17 cellular contexts compared by ENCODE assay signal in genomic region chr6:31933537-31933936, GRCh38. TPM values are rescaled to one million over a fixed set of nuclear protein-coding genes. Genes with fewer than 3 reads are reported as not detected.
DNase-seq lines count a peak whose midpoint lies in the region; ATAC-seq, FAIRE-seq and TF ChIP-seq lines count a peak whose summit lies in the region.
"Had no signal": no experiment of that assay in that cellular context is flagged by ENCODE, and none has a peak within 500 bp of the region (broad histone marks: within the 10 kb centered on the region; RNA-seq: fewer than 3 reads in every experiment).

No MANE protein-coding gene starts in this region.

- no peaks in the 10 kb centered on the region for H3K36me3 ChIP-seq in K562 (ENCODE audit: control insufficient read depth, insufficient read depth, low read length)
- H3K36me3 ChIP-seq in neural progenitor cell, result no peaks in the 10 kb centered on the region
- peaks cover 0 to 22% (median 0%) of the 10 kb centered on the region in 6 donors for H3K36me3 ChIP-seq in spleen
- no peaks in the 10 kb centered on the region for H3K36me3 ChIP-seq in testis (ENCODE audit: low read depth, missing control alignments)
- no peaks in the 10 kb centered on the region for H3K36me3 ChIP-seq in esophagus squamous epithelium
- H3K36me3 ChIP-seq: BLaER1, HAP-1 had no signal

- FAIRE-seq in K562 (lab: Jason Lieb, UNC), result no peak
- FAIRE-seq: GM12892, GM18507 had no signal

- BruUV-seq in K562 (replicated peaks; lab: Mats Ljungman, UMichigan), result no TSS peak

- H2AFZ ChIP-seq in K562 (ENCODE audit: low read depth, low read length) (peak overlapping the region; percentile 17; the same call in 1 of the 2 replicates), neural progenitor cell (replicated peaks) (no peak overlapping the region)
- H2AFZ ChIP-seq: GM23248 had no signal

- DNase-seq in K562 (ENCODE audit: extremely low read depth in 1 of 4, low spot score in 3 of 4) (no peak), neural progenitor cell (ENCODE audit: low spot score) (no peak), spleen (peak; percentile 67), testis (no peak), esophagus squamous epithelium (lab: John Stamatoyannopoulos, UW) (no peak)
- DNase-seq: 8988T; CD4-positive, alpha-beta memory T cell; DMS153; DMS79; GDM1; GM23248 had no signal

- peak overlapping the region; percentile 50 for H3K27ac Mint-ChIP-seq in neural progenitor cell

- TF ChIP-seq POLR2A in K562 (conservative IDR thresholded peaks at IDR 0.05) (no peak), spleen (IDR thresholded peaks at IDR 0.05) (no peak), testis (IDR thresholded peaks at IDR 0.05) (no peak), esophagus squamous epithelium (IDR thresholded peaks at IDR 0.05) (no peak)

- H3K27me3 Mint-ChIP-seq in neural progenitor cell (ENCODE audit: insufficient read depth, low read depth), result peaks cover 11% of the 10 kb centered on the region

- H3K4me1 Mint-ChIP-seq in neural progenitor cell, result no peaks in the 10 kb centered on the region
- H3K4me1 Mint-ChIP-seq: CD4-positive, alpha-beta memory T cell had no signal

- intact Hi-C loops in K562 (cut with micrococcal nuclease) (no loop called here), spleen (cut with DNase I; ENCODE audit: low total_unique reads) (no loop called here), testis (cut with DNase I; ENCODE audit: low total_unique reads) (no loop called here), esophagus squamous epithelium (cut with DNase I) (no loop called here)

- H3K27ac ChIP-seq in K562 (ENCODE audit: extremely low read depth, low read depth, low read length), result no peak overlapping the region
- no peak overlapping the region for H3K27ac ChIP-seq in neural progenitor cell
- H3K27ac ChIP-seq in spleen, result no peak overlapping the region
- no peak overlapping the region for H3K27ac ChIP-seq in testis
- H3K27ac ChIP-seq in esophagus squamous epithelium, result no peak overlapping the region
- H3K27ac ChIP-seq: BLaER1, GM23248 had no signal

- WGBS in K562 (ENCODE audit: insufficient coverage, low coverage, missing lambda C conversion rate), result 36% methylated on average over 16 of the region's 19 CpGs
- WGBS in spleen, 5 donors, result 76 to 90% (median 89%) methylated on average over 5 to 19 of the region's 19 CpGs
- WGBS in testis, 2 donors, result 73 to 87% methylated on average over 5 to 19 of the region's 19 CpGs
- 70 to 79% methylated on average over 4 of the region's 19 CpGs for WGBS in esophagus squamous epithelium, 2 donors

- no peaks in the 10 kb centered on the region for H3K36me3 Mint-ChIP-seq in neural progenitor cell
- H3K36me3 Mint-ChIP-seq: CD14-positive monocyte; CD4-positive, alpha-beta memory T cell had no signal

- H3K9me3 ChIP-seq in K562 (replicated peaks; ENCODE audit: control insufficient read depth, insufficient read depth, low read depth, low read length), result no peaks in the 10 kb centered on the region
- no peaks in the 10 kb centered on the region for H3K9me3 ChIP-seq in neural progenitor cell (ENCODE audit: low read depth)
- no peaks in the 10 kb centered on the region for H3K9me3 ChIP-seq in spleen
- no peaks in the 10 kb centered on the region for H3K9me3 ChIP-seq in testis
- H3K9me3 ChIP-seq in esophagus squamous epithelium, result no peaks in the 10 kb centered on the region
- H3K9me3 ChIP-seq: BLaER1, HAP-1 had no signal

- in situ Hi-C loops in K562 (cut with MboI), result no loop called here

- TF ChIP-seq EP300 in K562 (IDR thresholded peaks at IDR 0.05; ENCODE audit: low read length), result no peak

- H3K4me2 ChIP-seq in K562 (ENCODE audit: insufficient read depth, low read length) (no peak overlapping the region), neural progenitor cell (no peak overlapping the region)
- H3K4me2 ChIP-seq: BLaER1 had no signal

- CTCF ChIA-PET in K562 (lab: Yijun Ruan, JAX; ENCODE audit: low intra/inter-chr PET ratio), result no interaction called here

- H3K9ac ChIP-seq in K562 (ENCODE audit: insufficient read depth in 1 of 2, low read depth in 2 of 2, low read length in 2 of 2) (peak overlapping the region in 1 of 2 experiments; percentile 73; a peak in 2 of 4 replicates), neural progenitor cell (no peak overlapping the region)
- H3K9ac ChIP-seq: BLaER1, GM23248 had no signal

- no peak for TF ChIP-seq RAD21 in K562 (CRISPR knock-in tag; conservative IDR thresholded peaks at IDR 0.05 in 1 of 2, IDR thresholded peaks at IDR 0.05 in 1 of 2)

- ATAC-seq in K562 (peak; percentile 16; the same call in 2 of the 3 replicates), HG03457 (IDR thresholded peaks at IDR 0.05; ENCODE audit: unreplicated experiment) (no peak)

- H3K4me1 ChIP-seq in K562 (replicated peaks in 1 of 2; ENCODE audit: control insufficient read depth in 2 of 2, insufficient read depth in 2 of 2, low read length in 2 of 2), result peaks cover 0 to 7% of the 10 kb centered on the region in 2 experiments; a peak in 1 of 5 replicates
- H3K4me1 ChIP-seq in neural progenitor cell, result no peaks in the 10 kb centered on the region
- H3K4me1 ChIP-seq in spleen, result peaks cover 0 to 13% (median 0%) of the 10 kb centered on the region in 6 donors
- no peaks in the 10 kb centered on the region for H3K4me1 ChIP-seq in testis
- H3K4me1 ChIP-seq in esophagus squamous epithelium, result no peaks in the 10 kb centered on the region
- H3K4me1 ChIP-seq: HAP-1 had no signal

- no peaks in the 10 kb centered on the region for H3F3A ChIP-seq in neural progenitor cell (ENCODE audit: low read depth)

- H3K4me3 ChIP-seq in K562 (no peak overlapping the region), neural progenitor cell (no peak overlapping the region), spleen (no peak overlapping the region), testis (no peak overlapping the region), esophagus squamous epithelium (no peak overlapping the region)
- H3K4me3 ChIP-seq: BLaER1, GM23248, HAP-1 had no signal

- no peak overlapping the region for H3K4me3 Mint-ChIP-seq in neural progenitor cell
- H3K4me3 Mint-ChIP-seq: CD14-positive monocyte; CD4-positive, alpha-beta memory T cell had no signal

- H4K20me1 ChIP-seq in K562 (replicated peaks; ENCODE audit: control insufficient read depth, insufficient read depth, low read length) (no peaks in the 10 kb centered on the region), neural progenitor cell (ENCODE audit: low read depth) (no peaks in the 10 kb centered on the region)
- H4K20me1 ChIP-seq: BLaER1 had no signal

- peaks cover 8 to 12% of the 10 kb centered on the region in 2 experiments; a peak in 2 of 5 replicates for H3K27me3 ChIP-seq in K562 (ENCODE audit: control insufficient read depth in 2 of 2, insufficient read depth in 2 of 2, low read length in 2 of 2)
- no peaks in the 10 kb centered on the region for H3K27me3 ChIP-seq in neural progenitor cell
- no peaks in the 10 kb centered on the region for H3K27me3 ChIP-seq in spleen (replicated peaks in 1 of 7)
- no peaks in the 10 kb centered on the region for H3K27me3 ChIP-seq in testis
- H3K27me3 ChIP-seq in esophagus squamous epithelium, result peaks cover 0 to 19% (median 0%) of the 10 kb centered on the region in 4 donors
- H3K27me3 ChIP-seq: BLaER1 had no signal

- H3K79me2 ChIP-seq in K562 (ENCODE audit: control insufficient read depth, insufficient read depth, low read length), result no peaks in the 10 kb centered on the region
- no peaks in the 10 kb centered on the region for H3K79me2 ChIP-seq in neural progenitor cell (ENCODE audit: low read depth)

- H3K9me3 Mint-ChIP-seq in neural progenitor cell, result peaks cover 8% of the 10 kb centered on the region
- H3K9me3 Mint-ChIP-seq: CD4-positive, alpha-beta memory T cell had no signal

- POLR2A ChIA-PET in K562 (lab: Yijun Ruan, JAX), result interaction anchor here (0.6 to 0.7 kb wide), 2 partner anchors 65 to 255 kb away, joined by 3 to 4 read pairs; no protein-coding TSS in a partner anchor

- TF ChIP-seq CTCF in K562 (IDR thresholded peaks at IDR 0.05 in 2 of 3, conservative IDR thresholded peaks at IDR 0.05 in 1 of 3; ENCODE audit: insufficient read depth in 2 of 3, low read depth in 1 of 3, low read length in 3 of 3) (no peak), neural progenitor cell (IDR thresholded peaks at IDR 0.05) (no peak), spleen (IDR thresholded peaks at IDR 0.05 in 8 of 11, conservative IDR thresholded peaks at IDR 0.05 in 3 of 11) (no peak), testis (IDR thresholded peaks at IDR 0.05) (no peak), esophagus squamous epithelium (IDR thresholded peaks at IDR 0.05) (no peak)

- H3K9me1 ChIP-seq in K562 (ENCODE audit: control insufficient read depth, insufficient read depth, low read length), result no peaks in the 10 kb centered on the region

RNA-seq across cellular contexts. Expression of gene C2, which starts 6.0 kb away (rescaled TPM):
- 0.81 and 1.5 TPM in 2 replicates for total RNA-seq in K562 (2011; cell fraction: chromatin; rRNA removed; ENCODE audit: low replicate concordance)
- total RNA-seq in K562 (2011; cell fraction: nucleolus; rRNA removed), result 0.66 and 1.5 TPM in 2 replicates
- total RNA-seq in K562 (2011; cell fraction: nucleoplasm; rRNA removed), result 0.66 and 0.84 TPM in 2 replicates
- total RNA-seq in K562 (2014; rRNA removed), result 0.05 and 0.20 TPM in 2 replicates
- total RNA-seq in K562 (2014; rRNA removed; fragmentation: Illumina TruSeq; extraction: Trizol), result 0.40 TPM in 1 of 2 replicates, not detected in the other
- 0.58 and 0.72 TPM in 2 replicates for total RNA-seq in K562 (2015; rRNA removed; fragmentation: Illumina TruSeq; extraction: Trizol)
- total RNA-seq in K562 (2021), result 1.1 and 1.2 TPM in 2 replicates
- 0.38 and 0.47 TPM in 2 replicates for polyA plus RNA-seq in K562 (2011; rRNA removed)
- polyA plus RNA-seq in K562 (2011; cell fraction: cytosol; rRNA removed), result 0.34 and 0.53 TPM in 2 replicates
- polyA plus RNA-seq in K562 (2011; cell fraction: nucleus; rRNA removed), result 0.46 and 0.76 TPM in 2 replicates
- 0.44 and 4.6 TPM in 2 replicates for polyA plus RNA-seq in K562 (2012)
- 0.36 and 0.40 TPM in 2 replicates for polyA plus RNA-seq in K562 (2014; fragmentation: Illumina TruSeq; extraction: Trizol)
- polyA plus RNA-seq in K562 (2014; fragmentation: Nextera tagmentation; extraction: Ambion mirVana), result under 1 TPM in 1 of 2 experiments, not detected in 1; 0.27 TPM
- 0.11 and 0.28 TPM in 2 replicates for polyA plus RNA-seq in K562 (2014; rRNA removed)
- polyA minus RNA-seq in K562 (2011; rRNA and poly(A)+ RNA removed), result 0.14 and 0.15 TPM in 2 replicates
- 1.2 TPM in 1 of 2 replicates, not detected in the other for polyA minus RNA-seq in K562 (2011; cell fraction: cytosol; rRNA and poly(A)+ RNA removed)
- polyA minus RNA-seq in K562 (2011; cell fraction: nucleus; rRNA and poly(A)+ RNA removed), result 0.13 and 0.44 TPM in 2 replicates
- 1.1 and 1.4 TPM in 2 replicates for total RNA-seq in neural progenitor cell (ENCODE audit: low replicate concordance)
- total RNA-seq in spleen, result 100 to 1,000 TPM in 2 of 7 donors, 10 to 100 TPM in 5; 62.5 to 173 (median 83.2) TPM
- 10 to 100 TPM; 17.2 to 28.4 (median 25.4) TPM for polyA plus RNA-seq in spleen
- 1 to 10 TPM; 5.1 to 6.3 TPM for total RNA-seq in testis
- polyA plus RNA-seq in testis (ENCODE audit: insufficient read depth, low read depth, low replicate concordance), result 24.8 TPM
- 10 to 100 TPM in 2 of 4 donors, 1 to 10 TPM in 2; 1.1 to 15.2 (median 6.4) TPM for total RNA-seq in esophagus squamous epithelium
- polyA plus RNA-seq: CD4-positive, alpha-beta memory T cell had no signal

RNA-seq across cellular contexts. Expression of gene CFB, which starts 12.4 kb away (rescaled TPM):
- total RNA-seq in K562 (2011; cell fraction: chromatin; rRNA removed; ENCODE audit: low replicate concordance), result 0.88 and 2.0 TPM in 2 replicates
- total RNA-seq in K562 (2011; cell fraction: nucleolus; rRNA removed), result 1.2 and 1.4 TPM in 2 replicates
- total RNA-seq in K562 (2011; cell fraction: nucleoplasm; rRNA removed), result 0.95 TPM in 1 of 2 replicates, not detected in the other
- not detected in 2 replicates for total RNA-seq in K562 (2014; rRNA removed)
- total RNA-seq in K562 (2014; rRNA removed; fragmentation: Illumina TruSeq; extraction: Trizol), result not detected in 2 replicates
- 0.22 TPM in 1 of 2 replicates, not detected in the other for total RNA-seq in K562 (2015; rRNA removed; fragmentation: Illumina TruSeq; extraction: Trizol)
- 0.91 and 1.1 TPM in 2 replicates for total RNA-seq in K562 (2021)
- polyA plus RNA-seq in K562 (2011; rRNA removed), result 0.20 and 0.21 TPM in 2 replicates
- polyA plus RNA-seq in K562 (2011; cell fraction: cytosol; rRNA removed), result not detected in 2 replicates
- polyA plus RNA-seq in K562 (2011; cell fraction: nucleus; rRNA removed), result 0.88 and 2.2 TPM in 2 replicates
- 0.69 and 1.1 TPM in 2 replicates for polyA plus RNA-seq in K562 (2012)
- polyA plus RNA-seq in K562 (2014; fragmentation: Illumina TruSeq; extraction: Trizol), result 0.17 TPM in 1 of 2 replicates, not detected in the other
- polyA plus RNA-seq in K562 (2014; fragmentation: Nextera tagmentation; extraction: Ambion mirVana), result under 1 TPM; 0.08 to 0.38 TPM
- 0.16 TPM in 1 of 2 replicates, not detected in the other for polyA plus RNA-seq in K562 (2014; rRNA removed)
- not detected in 2 replicates for polyA minus RNA-seq in K562 (2011; rRNA and poly(A)+ RNA removed)
- 0.48 and 4.1 TPM in 2 replicates for polyA minus RNA-seq in K562 (2011; cell fraction: cytosol; rRNA and poly(A)+ RNA removed)
- polyA minus RNA-seq in K562 (2011; cell fraction: nucleus; rRNA and poly(A)+ RNA removed), result 0.67 TPM in 1 of 2 replicates, not detected in the other
- total RNA-seq in neural progenitor cell (ENCODE audit: low replicate concordance), result 0.50 TPM in 1 of 2 replicates, not detected in the other
- total RNA-seq in spleen, result 10 to 100 TPM in 6 of 7 donors, 1 to 10 TPM in 1; 5.4 to 35.8 (median 20.1) TPM
- polyA plus RNA-seq in spleen, result 10 to 100 TPM; 24.1 to 31.2 (median 24.3) TPM
- 1 to 10 TPM; 4.8 to 5.8 TPM for total RNA-seq in testis
- polyA plus RNA-seq in testis (ENCODE audit: insufficient read depth, low read depth, low replicate concordance), result 38.6 TPM
- 10 to 100 TPM; 10.4 to 81.1 (median 22.4) TPM for total RNA-seq in esophagus squamous epithelium
- polyA plus RNA-seq: CD4-positive, alpha-beta memory T cell had no signal

RNA-seq across cellular contexts. Expression of gene NELFE, which starts 25.2 kb away (rescaled TPM):
- total RNA-seq in K562 (2011; cell fraction: chromatin; rRNA removed; ENCODE audit: low replicate concordance), result 47.1 and 78.6 TPM in 2 replicates
- total RNA-seq in K562 (2011; cell fraction: nucleolus; rRNA removed), result 45.5 and 59.2 TPM in 2 replicates
- total RNA-seq in K562 (2011; cell fraction: nucleoplasm; rRNA removed), result 52.1 and 52.4 TPM in 2 replicates
- total RNA-seq in K562 (2014; rRNA removed), result 130 and 139 TPM in 2 replicates
- 76.2 and 86.2 TPM in 2 replicates for total RNA-seq in K562 (2014; rRNA removed; fragmentation: Illumina TruSeq; extraction: Trizol)
- 108 and 110 TPM in 2 replicates for total RNA-seq in K562 (2015; rRNA removed; fragmentation: Illumina TruSeq; extraction: Trizol)
- 87.6 and 91.5 TPM in 2 replicates for total RNA-seq in K562 (2021)
- polyA plus RNA-seq in K562 (2011; rRNA removed), result 63.9 and 79.5 TPM in 2 replicates
- polyA plus RNA-seq in K562 (2011; cell fraction: cytosol; rRNA removed), result 56.5 and 70.8 TPM in 2 replicates
- 100 and 111 TPM in 2 replicates for polyA plus RNA-seq in K562 (2011; cell fraction: nucleus; rRNA removed)
- polyA plus RNA-seq in K562 (2012), result 111 and 134 TPM in 2 replicates
- 148 and 154 TPM in 2 replicates for polyA plus RNA-seq in K562 (2014; fragmentation: Illumina TruSeq; extraction: Trizol)
- 10 to 100 TPM; 15.2 to 18.1 TPM for polyA plus RNA-seq in K562 (2014; fragmentation: Nextera tagmentation; extraction: Ambion mirVana)
- 143 and 157 TPM in 2 replicates for polyA plus RNA-seq in K562 (2014; rRNA removed)
- 32.8 and 42.7 TPM in 2 replicates for polyA minus RNA-seq in K562 (2011; rRNA and poly(A)+ RNA removed)
- polyA minus RNA-seq in K562 (2011; cell fraction: cytosol; rRNA and poly(A)+ RNA removed), result 38.1 and 40.2 TPM in 2 replicates
- 26.9 and 38.8 TPM in 2 replicates for polyA minus RNA-seq in K562 (2011; cell fraction: nucleus; rRNA and poly(A)+ RNA removed)
- total RNA-seq in neural progenitor cell (ENCODE audit: low replicate concordance), result 129 and 135 TPM in 2 replicates
- total RNA-seq in spleen, result 10 to 100 TPM; 37.4 to 50.7 (median 44.8) TPM
- polyA plus RNA-seq in spleen, result 10 to 100 TPM; 35.0 to 47.1 (median 45.3) TPM
- total RNA-seq in testis, result 100 to 1,000 TPM; 181 to 219 TPM
- polyA plus RNA-seq in testis (ENCODE audit: insufficient read depth, low read depth, low replicate concordance), result 292 TPM
- 10 to 100 TPM; 52.6 to 83.9 (median 64.4) TPM for total RNA-seq in esophagus squamous epithelium

RNA-seq across cellular contexts. Expression of gene SKIC2, which starts 25.4 kb away (rescaled TPM):
- 247 and 681 TPM in 2 replicates for total RNA-seq in K562 (2011; cell fraction: chromatin; rRNA removed; ENCODE audit: low replicate concordance)
- 350 and 365 TPM in 2 replicates for total RNA-seq in K562 (2011; cell fraction: nucleolus; rRNA removed)
- 202 and 277 TPM in 2 replicates for total RNA-seq in K562 (2011; cell fraction: nucleoplasm; rRNA removed)
- total RNA-seq in K562 (2014; rRNA removed), result 45.0 and 45.1 TPM in 2 replicates
- 27.0 and 35.5 TPM in 2 replicates for total RNA-seq in K562 (2014; rRNA removed; fragmentation: Illumina TruSeq; extraction: Trizol)
- 33.6 and 34.5 TPM in 2 replicates for total RNA-seq in K562 (2015; rRNA removed; fragmentation: Illumina TruSeq; extraction: Trizol)
- 88.4 and 94.6 TPM in 2 replicates for total RNA-seq in K562 (2021)
- polyA plus RNA-seq in K562 (2011; rRNA removed), result 38.8 and 84.8 TPM in 2 replicates
- 32.7 and 35.6 TPM in 2 replicates for polyA plus RNA-seq in K562 (2011; cell fraction: cytosol; rRNA removed)
- polyA plus RNA-seq in K562 (2011; cell fraction: nucleus; rRNA removed), result 626 and 727 TPM in 2 replicates
- polyA plus RNA-seq in K562 (2012), result 63.3 and 102 TPM in 2 replicates
- polyA plus RNA-seq in K562 (2014; fragmentation: Illumina TruSeq; extraction: Trizol), result 45.1 and 50.3 TPM in 2 replicates
- 1 to 10 TPM; 3.3 to 7.8 TPM for polyA plus RNA-seq in K562 (2014; fragmentation: Nextera tagmentation; extraction: Ambion mirVana)
- 58.3 and 61.3 TPM in 2 replicates for polyA plus RNA-seq in K562 (2014; rRNA removed)
- 63.6 and 66.0 TPM in 2 replicates for polyA minus RNA-seq in K562 (2011; rRNA and poly(A)+ RNA removed)
- 45.1 and 49.1 TPM in 2 replicates for polyA minus RNA-seq in K562 (2011; cell fraction: cytosol; rRNA and poly(A)+ RNA removed)
- 128 and 164 TPM in 2 replicates for polyA minus RNA-seq in K562 (2011; cell fraction: nucleus; rRNA and poly(A)+ RNA removed)
- 21.0 and 50.5 TPM in 2 replicates for total RNA-seq in neural progenitor cell (ENCODE audit: low replicate concordance)
- total RNA-seq in spleen, result 100 to 1,000 TPM in 1 of 7 donors, 10 to 100 TPM in 6; 52.1 to 102 (median 75.7) TPM
- polyA plus RNA-seq in spleen, result 100 to 1,000 TPM in 2 of 3 donors, 10 to 100 TPM in 1; 61.8 to 107 (median 102) TPM
- 10 to 100 TPM; 59.2 to 73.0 TPM for total RNA-seq in testis
- 39.6 TPM for polyA plus RNA-seq in testis (ENCODE audit: insufficient read depth, low read depth, low replicate concordance)
- total RNA-seq in esophagus squamous epithelium, result 10 to 100 TPM; 24.6 to 32.4 (median 26.8) TPM

RNA-seq across cellular contexts. Expression of gene ZBTB12, which starts 31.7 kb away (rescaled TPM):
- total RNA-seq in K562 (2011; cell fraction: chromatin; rRNA removed; ENCODE audit: low replicate concordance), result 2.2 and 5.9 TPM in 2 replicates
- total RNA-seq in K562 (2011; cell fraction: nucleolus; rRNA removed), result 6.8 and 7.0 TPM in 2 replicates
- 2.7 and 2.9 TPM in 2 replicates for total RNA-seq in K562 (2011; cell fraction: nucleoplasm; rRNA removed)
- total RNA-seq in K562 (2014; rRNA removed) (4.6 and 9.6 TPM in 2 replicates), K562 (2014; rRNA removed; fragmentation: Illumina TruSeq; extraction: Trizol) (1.4 and 1.9 TPM in 2 replicates), K562 (2015; rRNA removed; fragmentation: Illumina TruSeq; extraction: Trizol) (6.3 and 7.0 TPM in 2 replicates), K562 (2021) (9.9 and 12.4 TPM in 2 replicates), neural progenitor cell (ENCODE audit: low replicate concordance) (8.4 and 25.6 TPM in 2 replicates), spleen (1 to 10 TPM; 1.3 to 4.6 (median 4.2) TPM), testis (1 to 10 TPM; 5.3 to 5.6 TPM), esophagus squamous epithelium (1 to 10 TPM in 2 of 4 donors, under 1 TPM in 2; 0.83 to 2.8 (median 1.0) TPM)
- polyA plus RNA-seq in K562 (2011; rRNA removed) (2.6 and 4.1 TPM in 2 replicates), K562 (2014; fragmentation: Illumina TruSeq; extraction: Trizol) (7.0 and 12.4 TPM in 2 replicates), K562 (2014; fragmentation: Nextera tagmentation; extraction: Ambion mirVana) (under 1 TPM in 1 of 2 experiments, not detected in 1; 0.03 TPM), K562 (2014; rRNA removed) (9.1 and 10.4 TPM in 2 replicates), spleen (1 to 10 TPM; 1.5 to 4.3 (median 2.4) TPM), testis (ENCODE audit: insufficient read depth, low read depth, low replicate concordance) (6.3 TPM)
- 4.1 and 8.1 TPM in 2 replicates for polyA plus RNA-seq in K562 (2011; cell fraction: cytosol; rRNA removed)
- 3.8 and 4.9 TPM in 2 replicates for polyA plus RNA-seq in K562 (2011; cell fraction: nucleus; rRNA removed)
- 15.0 and 15.4 TPM in 2 replicates for polyA plus RNA-seq in K562 (2012)
- polyA minus RNA-seq in K562 (2011; rRNA and poly(A)+ RNA removed), result 2.7 and 3.1 TPM in 2 replicates
- 6.1 and 6.5 TPM in 2 replicates for polyA minus RNA-seq in K562 (2011; cell fraction: cytosol; rRNA and poly(A)+ RNA removed)
- 5.0 and 8.6 TPM in 2 replicates for polyA minus RNA-seq in K562 (2011; cell fraction: nucleus; rRNA and poly(A)+ RNA removed)
- polyA plus RNA-seq: CD14-positive monocyte; CD4-positive, alpha-beta memory T cell; GM23248 had no signal
